In the genomic region with DNA sequence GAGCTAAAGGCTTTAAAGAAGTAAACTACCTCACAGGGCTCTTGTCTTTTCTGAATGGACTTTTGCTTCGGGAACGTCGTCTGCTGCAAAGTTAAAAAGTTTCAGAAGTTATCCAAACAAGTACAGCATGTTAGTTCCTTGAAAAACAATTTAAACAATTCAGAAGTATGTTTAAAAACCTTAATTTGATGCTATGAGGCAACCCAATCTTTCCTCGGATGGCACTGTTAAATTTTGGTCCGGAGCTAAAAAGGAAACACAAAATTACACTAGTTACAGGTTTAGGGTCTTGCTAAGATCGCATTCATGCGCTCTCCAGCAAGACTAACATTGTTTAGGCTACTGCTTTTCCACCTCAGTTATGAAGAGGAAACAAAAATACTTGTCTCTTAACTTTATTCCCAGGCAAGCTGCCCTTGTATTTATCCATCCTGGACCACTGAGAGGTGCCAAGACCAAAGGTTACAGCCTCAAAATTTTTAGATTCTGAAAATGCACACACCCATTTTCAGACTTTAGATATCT, we compare ENCODE assay signal across 21 cellular contexts. TPM values are rescaled to one million over a fixed set of nuclear protein-coding genes. Genes with fewer than 3 reads are reported as not detected.
DNase-seq lines count a peak whose midpoint lies in the region; ATAC-seq, FAIRE-seq and TF ChIP-seq lines count a peak whose summit lies in the region.
"Had no signal": no experiment of that assay in that cellular context is flagged by ENCODE, and none has a peak within 500 bp of the region (broad histone marks: within the 10 kb centered on the region; RNA-seq: fewer than 3 reads in every experiment).

No MANE protein-coding gene starts in this region.

- H3K9me3 Mint-ChIP-seq in Caco-2 (ENCODE audit: unreplicated experiment): no peaks in the 10 kb centered on the region
- no peaks in the 10 kb centered on the region for H3K9me3 Mint-ChIP-seq in activated naive CD8-positive, alpha-beta T cell treated with anti-CD3 and anti-CD28 coated beads, Interleukin-2, amount 50 U/mL, for 24 hours
- H3K9me3 Mint-ChIP-seq in stimulated activated naive CD8-positive, alpha-beta T cell treated with anti-CD3 and anti-CD28 coated beads, Interleukin-15, amount 100 ng/mL, for 72 hours: no peaks in the 10 kb centered on the region
- H3K9me3 Mint-ChIP-seq: CD4-positive, CD25-positive, alpha-beta regulatory T cell had no signal

- H3K4ac ChIP-seq in mesenchymal stem cell (ENCODE audit: low read depth in 1 of 2, low read length in 2 of 2): no peak overlapping the region

- no peak for DNase-seq in A549 (ENCODE audit: low read depth in 1 of 2, low spot score in 1 of 2)
- DNase-seq in Caco-2: no peak
- no peak for DNase-seq in activated naive CD8-positive, alpha-beta T cell treated with anti-CD3 and anti-CD28 coated beads, Interleukin-2, amount 50 U/mL, for 24 hours
- no peak for DNase-seq in mesenchymal stem cell
- no peak for DNase-seq in stimulated activated naive CD8-positive, alpha-beta T cell treated with anti-CD3 and anti-CD28 coated beads, Interleukin-15, amount 100 ng/mL, for 72 hours
- DNase-seq in H54 (ENCODE audit: insufficient read length, low spot score): no peak
- DNase-seq in GM19239 (ENCODE audit: insufficient read length, low spot score): no peak
- DNase-seq: CD4-positive, CD25-positive, alpha-beta regulatory T cell; COR-L47; DMS 273 treated with DMSO at 0.1 percent for 48 hours; DMS79 treated with DMSO at 0.1 percent for 48 hours; MM.1S; NCI-H1092; NCI-H146; NCI-H2029; NCI-H2227 treated with DMSO at 0.1 percent for 48 hours; NCI-H510A treated with DMSO at 0.1 percent for 48 hours; NCI-H748 treated with DMSO at 0.1 percent for 48 hours; NK-92 treated with Interleukin-12 subunit alpha and Interleukin-12 subunit beta, amount 100 ng/mL, for 24 hours; SHP77 treated with DMSO at 0.1 percent for 48 hours had no signal

- TF ChIP-seq POLR2A in A549 (IDR thresholded peaks at IDR 0.05; ENCODE audit: low read length) (no peak), H54 (IDR thresholded peaks at IDR 0.05; ENCODE audit: low read depth, low read length) (no peak)

- intact Hi-C loops in Caco-2 (cut with micrococcal nuclease; ENCODE audit: unreplicated experiment): no loop called here

- H4K91ac ChIP-seq in mesenchymal stem cell (ENCODE audit: low read length): no peak overlapping the region

- H3K36me3 Mint-ChIP-seq in Caco-2 (ENCODE audit: insufficient read depth, unreplicated experiment): peaks cover 99% of the 10 kb centered on the region
- H3K36me3 Mint-ChIP-seq in activated naive CD8-positive, alpha-beta T cell treated with anti-CD3 and anti-CD28 coated beads, Interleukin-2, amount 50 U/mL, for 24 hours (ENCODE audit: low read depth): peaks cover 76% of the 10 kb centered on the region

- H3K27me3 Mint-ChIP-seq in Caco-2 (ENCODE audit: insufficient read depth, unreplicated experiment): no peaks in the 10 kb centered on the region
- H3K27me3 Mint-ChIP-seq in activated naive CD8-positive, alpha-beta T cell treated with anti-CD3 and anti-CD28 coated beads, Interleukin-2, amount 50 U/mL, for 24 hours: no peaks in the 10 kb centered on the region
- H3K27me3 Mint-ChIP-seq in stimulated activated naive CD8-positive, alpha-beta T cell treated with anti-CD3 and anti-CD28 coated beads, Interleukin-15, amount 100 ng/mL, for 72 hours: no peaks in the 10 kb centered on the region
- H3K27me3 Mint-ChIP-seq: CD4-positive, CD25-positive, alpha-beta regulatory T cell had no signal

- BruUV-seq in Caco-2 (replicated peaks; lab: Mats Ljungman, UMichigan): no TSS peak

- TF ChIP-seq CTCF in A549 (IDR thresholded peaks at IDR 0.05) (no peak), Caco-2 (IDR thresholded peaks at IDR 0.05; ENCODE audit: insufficient read depth in 1 of 2, low read depth in 1 of 2, low read length in 1 of 2, severe bottlenecking in 1 of 2, unreplicated experiment in 1 of 2) (no peak)

- no peak for ATAC-seq in A549
- ATAC-seq in activated naive CD8-positive, alpha-beta T cell treated with anti-CD3 and anti-CD28 coated beads, Interleukin-2, amount 50 U/mL, for 24 hours: no peak
- no peak for ATAC-seq in stimulated activated naive CD8-positive, alpha-beta T cell treated with anti-CD3 and anti-CD28 coated beads, Interleukin-15, amount 100 ng/mL, for 72 hours

- H3K4me1 ChIP-seq in A549: peaks cover 32% of the 10 kb centered on the region
- H3K4me1 ChIP-seq in Caco-2: peaks cover 49% of the 10 kb centered on the region
- H3K4me1 ChIP-seq in mesenchymal stem cell (ENCODE audit: control insufficient read depth, insufficient read depth, low read depth, low read length): peaks cover 5% of the 10 kb centered on the region

- no peak overlapping the region for H2BK12ac ChIP-seq in mesenchymal stem cell (ENCODE audit: low read length in 2 of 2)

- no peak for FAIRE-seq in A549 (lab: Jason Lieb, UNC)
- no peak for FAIRE-seq in H54 (lab: Jason Lieb, UNC)
- FAIRE-seq in GM19239 (lab: Jason Lieb, UNC): no peak

- H3K27ac ChIP-seq in A549: no peak overlapping the region
- no peak overlapping the region for H3K27ac ChIP-seq in mesenchymal stem cell (ENCODE audit: low read length, poor library complexity, severe bottlenecking)
- H3K27ac ChIP-seq: SK-N-MC had no signal

- H3K4me2 ChIP-seq in A549: no peak overlapping the region
- no peak overlapping the region for H3K4me2 ChIP-seq in mesenchymal stem cell (ENCODE audit: low read length, poor library complexity, severe bottlenecking)

- no peak overlapping the region for H2AFZ ChIP-seq in mesenchymal stem cell (ENCODE audit: low read depth, low read length)

- H3K27me3 ChIP-seq in Caco-2 (replicated peaks; ENCODE audit: control insufficient read depth, insufficient read depth, low read length): no peaks in the 10 kb centered on the region
- H3K27me3 ChIP-seq in mesenchymal stem cell (ENCODE audit: control insufficient read depth in 1 of 2, insufficient read depth in 1 of 2, low read length in 2 of 2): no peaks in the 10 kb centered on the region

- peak overlapping the region; percentile 65 for H3K9ac ChIP-seq in mesenchymal stem cell (ENCODE audit: low read length)

- H3K79me1 ChIP-seq in mesenchymal stem cell (replicated peaks; ENCODE audit: low read length, poor library complexity, severe bottlenecking): no peaks in the 10 kb centered on the region

- H2AK5ac ChIP-seq in mesenchymal stem cell (ENCODE audit: low read length, severe bottlenecking): no peak overlapping the region

- H3K4me1 Mint-ChIP-seq in Caco-2 (ENCODE audit: low read depth, unreplicated experiment): peaks cover 49% of the 10 kb centered on the region
- H3K4me1 Mint-ChIP-seq in activated naive CD8-positive, alpha-beta T cell treated with anti-CD3 and anti-CD28 coated beads, Interleukin-2, amount 50 U/mL, for 24 hours: peaks cover 54% of the 10 kb centered on the region
- peaks cover 53% of the 10 kb centered on the region for H3K4me1 Mint-ChIP-seq in stimulated activated naive CD8-positive, alpha-beta T cell treated with anti-CD3 and anti-CD28 coated beads, Interleukin-15, amount 100 ng/mL, for 72 hours

- H3K36me3 ChIP-seq in Caco-2 (ENCODE audit: control insufficient read depth, insufficient read depth, low read length) (peaks cover 26% of the 10 kb centered on the region), mesenchymal stem cell (ENCODE audit: control insufficient read depth in 1 of 2, insufficient read depth in 2 of 2, low read depth in 1 of 2, low read length in 2 of 2) (peaks cover 42 to 98% of the 10 kb centered on the region in 2 experiments)

- no peak overlapping the region for H3K23ac ChIP-seq in mesenchymal stem cell (ENCODE audit: low read length in 2 of 2)

- H3K9me3 ChIP-seq in A549 (no peaks in the 10 kb centered on the region), Caco-2 (no peaks in the 10 kb centered on the region), mesenchymal stem cell (ENCODE audit: control insufficient read depth, low read length) (no peaks in the 10 kb centered on the region)

- no peak overlapping the region for H2BK5ac ChIP-seq in mesenchymal stem cell (ENCODE audit: low read depth, low read length, poor library complexity, severe bottlenecking)

- no peak for TF ChIP-seq EP300 in A549 (IDR thresholded peaks at IDR 0.05)

- no peak overlapping the region for H3K4me3 Mint-ChIP-seq in Caco-2 (ENCODE audit: unreplicated experiment)
- no peak overlapping the region for H3K4me3 Mint-ChIP-seq in activated naive CD8-positive, alpha-beta T cell treated with anti-CD3 and anti-CD28 coated beads, Interleukin-2, amount 50 U/mL, for 24 hours
- no peak overlapping the region for H3K4me3 Mint-ChIP-seq in stimulated activated naive CD8-positive, alpha-beta T cell treated with anti-CD3 and anti-CD28 coated beads, Interleukin-15, amount 100 ng/mL, for 72 hours

- WGBS in A549 (ENCODE audit: missing lambda C conversion rate): 90% methylated on average over 7 of the region's 7 CpGs
- 97% methylated on average over 7 of the region's 7 CpGs for WGBS in mesenchymal stem cell

- peak overlapping the region; percentile 30 for H3K27ac Mint-ChIP-seq in Caco-2 (ENCODE audit: unreplicated experiment)
- H3K27ac Mint-ChIP-seq in activated naive CD8-positive, alpha-beta T cell treated with anti-CD3 and anti-CD28 coated beads, Interleukin-2, amount 50 U/mL, for 24 hours: peak overlapping the region; percentile 35
- H3K27ac Mint-ChIP-seq in stimulated activated naive CD8-positive, alpha-beta T cell treated with anti-CD3 and anti-CD28 coated beads, Interleukin-15, amount 100 ng/mL, for 72 hours: no peak overlapping the region
- H3K27ac Mint-ChIP-seq: CD4-positive, CD25-positive, alpha-beta regulatory T cell had no signal

- H4K8ac ChIP-seq in mesenchymal stem cell (ENCODE audit: low read length): no peak overlapping the region

- POLR2A ChIA-PET in A549 (lab: Yijun Ruan, JAX): interaction anchor here (0.7 to 4.0 kb wide), 3 partner anchors 11 to 23 kb away, joined by 3 to 38 read pairs (median 7); a partner anchor contains a TSS
- POLR2A ChIA-PET in Caco-2 (lab: Charles Lee): interaction anchor here (1.0 to 3.0 kb wide), 4 partner anchors 11 to 17 kb away, joined by 4 to 79 read pairs (median 16); a partner anchor contains a TSS

- H2BK15ac ChIP-seq in mesenchymal stem cell (ENCODE audit: low read depth, poor library complexity, severe bottlenecking): no peak overlapping the region

- CTCF ChIA-PET in A549 (lab: Yijun Ruan, JAX) (interaction anchor here (0.6 to 4.1 kb wide), 4 partner anchors 8 to 30 kb away, joined by 3 to 14 read pairs (median 4); a partner anchor contains a TSS), Caco-2 (lab: Charles Lee) (no interaction called here)

- no peak overlapping the region for H2BK120ac ChIP-seq in mesenchymal stem cell (ENCODE audit: low read depth, low read length)

- no peak overlapping the region for H3K14ac ChIP-seq in mesenchymal stem cell (ENCODE audit: low read length in 2 of 2)

- H3K18ac ChIP-seq in mesenchymal stem cell (ENCODE audit: low read depth in 1 of 2, low read length in 2 of 2): no peak overlapping the region

- no peak for TF ChIP-seq RAD21 in A549 (conservative IDR thresholded peaks at IDR 0.05 in 1 of 2, IDR thresholded peaks at IDR 0.05 in 1 of 2)

- H3K4me3 ChIP-seq in A549 (no peak overlapping the region), Caco-2 (ENCODE audit: low read depth, low read length) (no peak overlapping the region), mesenchymal stem cell (ENCODE audit: insufficient read depth in 1 of 2, low read depth in 1 of 2, low read length in 2 of 2) (no peak overlapping the region)
- H3K4me3 ChIP-seq: SK-N-MC had no signal

RNA-seq across cellular contexts. Expression of a gene that starts 12.7 kb away (rescaled TPM):
- 127 and 264 TPM in 2 replicates for polyA plus RNA-seq in A549 (2011; rRNA removed)
- 38.9 and 39.1 TPM in 2 replicates for polyA plus RNA-seq in A549 (2012; cell fraction: cytosol; rRNA removed)
- 84.4 and 148 TPM in 2 replicates for polyA plus RNA-seq in A549 (2012; cell fraction: nucleus; rRNA removed)
- polyA plus RNA-seq in A549 (2017; fragmentation: RNase III; extraction: RNeasy Plus Mini Kit Qiagen cat#74134 plus additional on column Dnase treatment): 199 to 212 TPM (median 201 TPM) in 3 replicates
- polyA minus RNA-seq in A549 (2011; rRNA and poly(A)+ RNA removed): 104 and 116 TPM in 2 replicates
- total RNA-seq in Caco-2 (2022): 750 and 777 TPM in 2 replicates
- polyA plus RNA-seq in mesenchymal stem cell (2013, experiment 1 of 2): 142 TPM
- polyA plus RNA-seq in mesenchymal stem cell (2013, experiment 2 of 2): 138 TPM

RNA-seq across cellular contexts. Expression of a gene that starts 30.1 kb away (rescaled TPM):
- 201 and 204 TPM in 2 replicates for polyA plus RNA-seq in A549 (2011; rRNA removed)
- 974 and 1,231 TPM in 2 replicates for polyA plus RNA-seq in A549 (2012; cell fraction: cytosol; rRNA removed)
- 655 and 1,009 TPM in 2 replicates for polyA plus RNA-seq in A549 (2012; cell fraction: nucleus; rRNA removed)
- 365 to 430 TPM (median 425 TPM) in 3 replicates for polyA plus RNA-seq in A549 (2017; fragmentation: RNase III; extraction: RNeasy Plus Mini Kit Qiagen cat#74134 plus additional on column Dnase treatment)
- polyA minus RNA-seq in A549 (2011; rRNA and poly(A)+ RNA removed): 20.8 and 23.3 TPM in 2 replicates
- total RNA-seq in Caco-2 (2022): 354 and 357 TPM in 2 replicates
- 553 TPM for polyA plus RNA-seq in mesenchymal stem cell (2013, experiment 1 of 2)
- polyA plus RNA-seq in mesenchymal stem cell (2013, experiment 2 of 2): 561 TPM

RNA-seq across cellular contexts. Expression of a gene that starts 30.2 kb away (rescaled TPM):
- polyA plus RNA-seq in A549 (2011; rRNA removed) (50.5 and 72.0 TPM in 2 replicates), A549 (2017; fragmentation: RNase III; extraction: RNeasy Plus Mini Kit Qiagen cat#74134 plus additional on column Dnase treatment) (39.2 to 44.0 TPM (median 39.5 TPM) in 3 replicates)
- polyA plus RNA-seq in A549 (2012; cell fraction: cytosol; rRNA removed): 69.8 and 103 TPM in 2 replicates
- polyA plus RNA-seq in A549 (2012; cell fraction: nucleus; rRNA removed): 47.8 and 55.9 TPM in 2 replicates
- 29.8 and 35.3 TPM in 2 replicates for polyA minus RNA-seq in A549 (2011; rRNA and poly(A)+ RNA removed)
- total RNA-seq in Caco-2 (2022): 69.8 and 77.1 TPM in 2 replicates
- polyA plus RNA-seq in mesenchymal stem cell (2013, experiment 1 of 2): 12.7 TPM
- polyA plus RNA-seq in mesenchymal stem cell (2013, experiment 2 of 2): 13.6 TPM

RNA-seq across cellular contexts. Expression of a gene that starts 42.5 kb away (rescaled TPM):
- 27.9 and 32.8 TPM in 2 replicates for polyA plus RNA-seq in A549 (2011; rRNA removed)
- 18.6 and 19.1 TPM in 2 replicates for polyA plus RNA-seq in A549 (2012; cell fraction: cytosol; rRNA removed)
- 19.9 and 33.1 TPM in 2 replicates for polyA plus RNA-seq in A549 (2012; cell fraction: nucleus; rRNA removed)
- 23.8 to 24.9 TPM (median 24.0 TPM) in 3 replicates for polyA plus RNA-seq in A549 (2017; fragmentation: RNase III; extraction: RNeasy Plus Mini Kit Qiagen cat#74134 plus additional on column Dnase treatment)
- polyA minus RNA-seq in A549 (2011; rRNA and poly(A)+ RNA removed): 30.8 and 40.1 TPM in 2 replicates
- total RNA-seq in Caco-2 (2022): 101 and 109 TPM in 2 replicates
- 24.7 TPM for polyA plus RNA-seq in mesenchymal stem cell (2013, experiment 1 of 2)
- 24.0 TPM for polyA plus RNA-seq in mesenchymal stem cell (2013, experiment 2 of 2)

Comparison
In these comparisons a context has a peak if more than half of its experiments do, and no peak if none do; other contexts are left out.
1. H3K27ac Mint-ChIP-seq: peak in Caco-2 (single experiment) and activated naive CD8-positive, alpha-beta T cell treated with anti-CD3 and anti-CD28 coated beads, Interleukin-2, amount 50 U/mL, for 24 hours (single experiment); none in stimulated activated naive CD8-positive, alpha-beta T cell treated with anti-CD3 and anti-CD28 coated beads, Interleukin-15, amount 100 ng/mL, for 72 hours (0 of 2).